ENCODE assay signal across 20 cellular contexts in genomic region chr13:73107970-73108369, GRCh38. TPM values are rescaled to one million over a fixed set of nuclear protein-coding genes. Genes with fewer than 3 reads are reported as not detected.
DNase-seq lines count a peak whose midpoint lies in the region; ATAC-seq and TF ChIP-seq lines count a peak whose summit lies in the region.
"Had no signal": no experiment of that assay in that cellular context is flagged by ENCODE, and none has a peak within 500 bp of the region (broad histone marks: within the 10 kb centered on the region; RNA-seq: fewer than 3 reads in every experiment).

No MANE protein-coding gene starts in this region.

- TF ChIP-seq CTCF in Calu3 (IDR thresholded peaks at IDR 0.05; ENCODE audit: unreplicated experiment) = no peak

- H3K4me3 Mint-ChIP-seq in Calu3 (ENCODE audit: low read depth, unreplicated experiment) = peak overlapping the region; percentile 30
- H3K4me3 Mint-ChIP-seq: CD8-positive, alpha-beta T cell had no signal

- peaks cover 11% of the 10 kb centered on the region for H3K36me3 Mint-ChIP-seq in Calu3 (ENCODE audit: insufficient read depth, unreplicated experiment)
- H3K36me3 Mint-ChIP-seq: CD8-positive, alpha-beta T cell had no signal

- H3K9me3 Mint-ChIP-seq in Calu3 (ENCODE audit: low read depth, unreplicated experiment) = no peaks in the 10 kb centered on the region
- H3K9me3 Mint-ChIP-seq: CD8-positive, alpha-beta T cell had no signal

- DNase-seq in NCI-H510A treated with DMSO at 0.1 percent for 48 hours (lab: John Stamatoyannopoulos, UW) (peak; percentile 4), NCI-H510A (lab: John Stamatoyannopoulos, UW) (no peak), Calu3 (no peak), MV-4-11 (lab: John Stamatoyannopoulos, UW) (peak; percentile 43), islet precursor cell (peak; percentile 69)
- DNase-seq in activated CD4-positive, CD25-positive, alpha-beta regulatory T cell (lab: John Stamatoyannopoulos, UW) = no peak
- DNase-seq in activated naive CD4-positive, alpha-beta T cell treated with Interleukin-2 at 50 U/mL for 16 hours = no peak
- DNase-seq: CD8-positive, alpha-beta T cell; DND-41; GM23248; HCEC 1CT; MM.1S; NCI-H187 treated with DMSO at 0.1 percent for 48 hours; NCI-H345; NK-92 treated with Interleukin-12 subunit alpha and Interleukin-12 subunit beta, amount 100 ng/mL, for 24 hours; PC-9; SJCRH30 had no signal

- BruUV-seq in Calu3 (replicated peaks; lab: Mats Ljungman, UMichigan) = no TSS peak

- no peak for ATAC-seq in HG03571 (IDR thresholded peaks at IDR 0.05; ENCODE audit: unreplicated experiment)
- ATAC-seq: A549; CD8-positive, alpha-beta T cell had no signal

- H3K4me1 Mint-ChIP-seq in Calu3 (ENCODE audit: low read depth, unreplicated experiment) = peaks cover 21% of the 10 kb centered on the region

- CTCF ChIA-PET in Calu3 (lab: Charles Lee) = no interaction called here

- H3K27me3 Mint-ChIP-seq in Calu3 (ENCODE audit: unreplicated experiment) = no peaks in the 10 kb centered on the region

- intact Hi-C loops in Calu3 (cut with micrococcal nuclease; ENCODE audit: unreplicated experiment) = loop anchor here (2.0 to 10.0 kb wide), 3 partner anchors 31 to 87 kb away; no protein-coding TSS in a partner anchor

- H3K27ac Mint-ChIP-seq in Calu3 (ENCODE audit: unreplicated experiment) = peak overlapping the region; percentile 90
- H3K27ac Mint-ChIP-seq: CD8-positive, alpha-beta T cell had no signal

RNA-seq across cellular contexts. Expression of gene KLF5, which starts 49.2 kb away (rescaled TPM):
- 121 and 136 TPM in 2 replicates for total RNA-seq in Calu3 (2022)
- total RNA-seq: G401 had no signal

Comparison
In these comparisons a context has a peak if more than half of its experiments do, and no peak if none do; other contexts are left out.
1. DNase-seq: peak in NCI-H510A treated with DMSO at 0.1 percent for 48 hours (single experiment), MV-4-11 (single experiment) and islet precursor cell (single experiment); none in NCI-H510A (single experiment), Calu3 (single experiment), activated CD4-positive, CD25-positive, alpha-beta regulatory T cell (0 of 4) and activated naive CD4-positive, alpha-beta T cell treated with Interleukin-2 at 50 U/mL for 16 hours (single experiment).